1 cellular context compared by ENCODE assay signal in genomic region chr9:107425110-107426025, GRCh38.
TF ChIP-seq lines count a peak whose summit lies in the region.

No MANE protein-coding gene starts in this region.

TF ChIP-seq in HepG2, 621 proteins besides CTCF, POLR2A, EP300 and RAD21 (continued from another document and continues in another):
- TF ChIP-seq, protein P1, sequence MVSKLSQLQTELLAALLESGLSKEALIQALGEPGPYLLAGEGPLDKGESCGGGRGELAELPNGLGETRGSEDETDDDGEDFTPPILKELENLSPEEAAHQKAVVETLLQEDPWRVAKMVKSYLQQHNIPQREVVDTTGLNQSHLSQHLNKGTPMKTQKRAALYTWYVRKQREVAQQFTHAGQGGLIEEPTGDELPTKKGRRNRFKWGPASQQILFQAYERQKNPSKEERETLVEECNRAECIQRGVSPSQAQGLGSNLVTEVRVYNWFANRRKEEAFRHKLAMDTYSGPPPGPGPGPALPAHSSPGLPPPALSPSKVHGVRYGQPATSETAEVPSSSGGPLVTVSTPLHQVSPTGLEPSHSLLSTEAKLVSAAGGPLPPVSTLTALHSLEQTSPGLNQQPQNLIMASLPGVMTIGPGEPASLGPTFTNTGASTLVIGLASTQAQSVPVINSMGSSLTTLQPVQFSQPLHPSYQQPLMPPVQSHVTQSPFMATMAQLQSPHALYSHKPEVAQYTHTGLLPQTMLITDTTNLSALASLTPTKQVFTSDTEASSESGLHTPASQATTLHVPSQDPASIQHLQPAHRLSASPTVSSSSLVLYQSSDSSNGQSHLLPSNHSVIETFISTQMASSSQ (IDR thresholded peaks at IDR 0.05; ENCODE audit: low read depth): no peak
- TF ChIP-seq, protein P1 (CRISPR knock-in tag; IDR thresholded peaks at IDR 0.05; ENCODE audit: borderline replicate concordance): no peak
- TF ChIP-seq ZNF672 (CRISPR knock-in tag; IDR thresholded peaks at IDR 0.05) (no peak), NBN (conservative IDR thresholded peaks at IDR 0.05) (no peak), CREB1 (IDR thresholded peaks at IDR 0.05) (no peak), CREB1 (CRISPR knock-in tag; IDR thresholded peaks at IDR 0.05) (no peak), KLF6 (CRISPR knock-in tag; IDR thresholded peaks at IDR 0.05) (no peak), ZNF883 (CRISPR knock-in tag; IDR thresholded peaks at IDR 0.05; ENCODE audit: not compliant biosample characterization) (no peak), HOXA9 (CRISPR knock-in tag; IDR thresholded peaks at IDR 0.05; ENCODE audit: borderline replicate concordance) (no peak), SRY (CRISPR knock-in tag; IDR thresholded peaks at IDR 0.05) (no peak; the same call in 1 of the 2 replicates), HHEX (CRISPR knock-in tag; IDR thresholded peaks at IDR 0.05) (no peak), ZNF232 (CRISPR knock-in tag; IDR thresholded peaks at IDR 0.05; ENCODE audit: borderline replicate concordance) (no peak), ZNF772 (CRISPR knock-in tag; IDR thresholded peaks at IDR 0.05) (no peak), UBTF (CRISPR knock-in tag; IDR thresholded peaks at IDR 0.05) (0 out of 2 replicates have a peak, but pooled peaks have one; percentile 22), NAIF1 (CRISPR knock-in tag; IDR thresholded peaks at IDR 0.05; ENCODE audit: borderline replicate concordance) (no peak), RNF2 (conservative IDR thresholded peaks at IDR 0.05; ENCODE audit: low read depth) (0 out of 2 replicates have a peak, but pooled peaks have one; percentile 51), ZNF501 (CRISPR knock-in tag; IDR thresholded peaks at IDR 0.05) (peak; percentile 39; the same call in 1 of the 2 replicates), FOXA3 (CRISPR knock-in tag; IDR thresholded peaks at IDR 0.05) (no peak), MAFG (CRISPR knock-in tag; IDR thresholded peaks at IDR 0.05) (no peak), ZFP82 (CRISPR knock-in tag; IDR thresholded peaks at IDR 0.05; ENCODE audit: borderline replicate concordance) (no peak), TP53 (CRISPR knock-in tag; conservative IDR thresholded peaks at IDR 0.05) (0 out of 2 replicates have a peak, but pooled peaks have one; percentile 47), STAT5B (CRISPR knock-in tag; IDR thresholded peaks at IDR 0.05) (no peak), NCOA5 (CRISPR knock-in tag; IDR thresholded peaks at IDR 0.05) (no peak), ZBTB3 (CRISPR knock-in tag; IDR thresholded peaks at IDR 0.05; ENCODE audit: borderline replicate concordance, low read depth) (no peak), ZNF253 (CRISPR knock-in tag; IDR thresholded peaks at IDR 0.05; ENCODE audit: borderline replicate concordance) (no peak), RFXAP (CRISPR knock-in tag; IDR thresholded peaks at IDR 0.05; ENCODE audit: borderline replicate concordance) (no peak), RARA (CRISPR knock-in tag; IDR thresholded peaks at IDR 0.05) (no peak), THAP9 (CRISPR knock-in tag; IDR thresholded peaks at IDR 0.05; ENCODE audit: borderline replicate concordance) (peak; percentile 32; the same call in 1 of the 2 replicates), SETDB1 (CRISPR knock-in tag; IDR thresholded peaks at IDR 0.05; ENCODE audit: borderline replicate concordance) (no peak), ZNF703 (CRISPR knock-in tag; IDR thresholded peaks at IDR 0.05; ENCODE audit: borderline replicate concordance) (no peak), MXD3 (CRISPR knock-in tag; IDR thresholded peaks at IDR 0.05) (no peak), ZNF367 (CRISPR knock-in tag; IDR thresholded peaks at IDR 0.05; ENCODE audit: borderline replicate concordance) (no peak), ZNF781 (CRISPR knock-in tag; IDR thresholded peaks at IDR 0.05; ENCODE audit: borderline replicate concordance, not compliant biosample characterization) (peak; percentile 51), HNRNPK (IDR thresholded peaks at IDR 0.05; ENCODE audit: low read depth, low read length, poor library complexity, severe bottlenecking) (no peak), ZBTB7A (CRISPR knock-in tag; IDR thresholded peaks at IDR 0.05) (no peak), THAP11 (CRISPR knock-in tag; IDR thresholded peaks at IDR 0.05) (no peak), ZBTB4 (CRISPR knock-in tag; IDR thresholded peaks at IDR 0.05; ENCODE audit: borderline replicate concordance) (no peak), CHD2 (IDR thresholded peaks at IDR 0.05; ENCODE audit: low read depth, low read length) (no peak), MED1 (CRISPR knock-in tag; IDR thresholded peaks at IDR 0.05) (0 out of 2 replicates have a peak, but pooled peaks have one; percentile 16)
- TF ChIP-seq, protein P2, sequence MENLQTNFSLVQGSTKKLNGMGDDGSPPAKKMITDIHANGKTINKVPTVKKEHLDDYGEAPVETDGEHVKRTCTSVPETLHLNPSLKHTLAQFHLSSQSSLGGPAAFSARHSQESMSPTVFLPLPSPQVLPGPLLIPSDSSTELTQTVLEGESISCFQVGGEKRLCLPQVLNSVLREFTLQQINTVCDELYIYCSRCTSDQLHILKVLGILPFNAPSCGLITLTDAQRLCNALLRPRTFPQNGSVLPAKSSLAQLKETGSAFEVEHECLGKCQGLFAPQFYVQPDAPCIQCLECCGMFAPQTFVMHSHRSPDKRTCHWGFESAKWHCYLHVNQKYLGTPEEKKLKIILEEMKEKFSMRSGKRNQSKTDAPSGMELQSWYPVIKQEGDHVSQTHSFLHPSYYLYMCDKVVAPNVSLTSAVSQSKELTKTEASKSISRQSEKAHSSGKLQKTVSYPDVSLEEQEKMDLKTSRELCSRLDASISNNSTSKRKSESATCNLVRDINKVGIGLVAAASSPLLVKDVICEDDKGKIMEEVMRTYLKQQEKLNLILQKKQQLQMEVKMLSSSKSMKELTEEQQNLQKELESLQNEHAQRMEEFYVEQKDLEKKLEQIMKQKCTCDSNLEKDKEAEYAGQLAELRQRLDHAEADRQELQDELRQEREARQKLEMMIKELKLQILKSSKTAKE (CRISPR knock-in tag; IDR thresholded peaks at IDR 0.05; ENCODE audit: borderline replicate concordance): no peak
- TF ChIP-seq, protein P3, sequence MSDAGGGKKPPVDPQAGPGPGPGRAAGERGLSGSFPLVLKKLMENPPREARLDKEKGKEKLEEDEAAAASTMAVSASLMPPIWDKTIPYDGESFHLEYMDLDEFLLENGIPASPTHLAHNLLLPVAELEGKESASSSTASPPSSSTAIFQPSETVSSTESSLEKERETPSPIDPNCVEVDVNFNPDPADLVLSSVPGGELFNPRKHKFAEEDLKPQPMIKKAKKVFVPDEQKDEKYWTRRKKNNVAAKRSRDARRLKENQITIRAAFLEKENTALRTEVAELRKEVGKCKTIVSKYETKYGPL (CRISPR knock-in tag; IDR thresholded peaks at IDR 0.05): no peak
- TF ChIP-seq, protein P4, sequence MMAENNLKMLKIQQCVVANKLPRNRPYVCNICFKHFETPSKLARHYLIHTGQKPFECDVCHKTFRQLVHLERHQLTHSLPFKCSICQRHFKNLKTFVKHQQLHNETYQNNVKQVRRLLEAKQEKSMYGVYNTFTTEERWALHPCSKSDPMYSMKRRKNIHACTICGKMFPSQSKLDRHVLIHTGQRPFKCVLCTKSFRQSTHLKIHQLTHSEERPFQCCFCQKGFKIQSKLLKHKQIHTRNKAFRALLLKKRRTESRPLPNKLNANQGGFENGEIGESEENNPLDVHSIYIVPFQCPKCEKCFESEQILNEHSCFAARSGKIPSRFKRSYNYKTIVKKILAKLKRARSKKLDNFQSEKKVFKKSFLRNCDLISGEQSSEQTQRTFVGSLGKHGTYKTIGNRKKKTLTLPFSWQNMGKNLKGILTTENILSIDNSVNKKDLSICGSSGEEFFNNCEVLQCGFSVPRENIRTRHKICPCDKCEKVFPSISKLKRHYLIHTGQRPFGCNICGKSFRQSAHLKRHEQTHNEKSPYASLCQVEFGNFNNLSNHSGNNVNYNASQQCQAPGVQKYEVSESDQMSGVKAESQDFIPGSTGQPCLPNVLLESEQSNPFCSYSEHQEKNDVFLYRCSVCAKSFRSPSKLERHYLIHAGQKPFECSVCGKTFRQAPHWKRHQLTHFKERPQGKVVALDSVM (CRISPR knock-in tag; IDR thresholded peaks at IDR 0.05): peak; percentile 53
- TF ChIP-seq, protein P5, sequence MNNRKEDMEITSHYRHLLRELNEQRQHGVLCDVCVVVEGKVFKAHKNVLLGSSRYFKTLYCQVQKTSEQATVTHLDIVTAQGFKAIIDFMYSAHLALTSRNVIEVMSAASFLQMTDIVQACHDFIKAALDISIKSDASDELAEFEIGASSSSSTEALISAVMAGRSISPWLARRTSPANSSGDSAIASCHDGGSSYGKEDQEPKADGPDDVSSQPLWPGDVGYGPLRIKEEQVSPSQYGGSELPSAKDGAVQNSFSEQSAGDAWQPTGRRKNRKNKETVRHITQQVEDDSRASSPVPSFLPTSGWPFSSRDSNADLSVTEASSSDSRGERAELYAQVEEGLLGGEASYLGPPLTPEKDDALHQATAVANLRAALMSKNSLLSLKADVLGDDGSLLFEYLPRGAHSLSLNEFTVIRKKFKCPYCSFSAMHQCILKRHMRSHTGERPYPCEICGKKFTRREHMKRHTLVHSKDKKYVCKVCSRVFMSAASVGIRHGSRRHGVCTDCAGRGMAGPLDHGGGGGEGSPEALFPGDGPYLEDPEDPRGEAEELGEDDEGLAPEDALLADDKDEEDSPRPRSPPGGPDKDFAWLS (CRISPR knock-in tag; IDR thresholded peaks at IDR 0.05; ENCODE audit: borderline replicate concordance): no peak
- TF ChIP-seq, protein P6, sequence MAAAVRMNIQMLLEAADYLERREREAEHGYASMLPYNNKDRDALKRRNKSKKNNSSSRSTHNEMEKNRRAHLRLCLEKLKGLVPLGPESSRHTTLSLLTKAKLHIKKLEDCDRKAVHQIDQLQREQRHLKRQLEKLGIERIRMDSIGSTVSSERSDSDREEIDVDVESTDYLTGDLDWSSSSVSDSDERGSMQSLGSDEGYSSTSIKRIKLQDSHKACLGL (CRISPR knock-in tag; IDR thresholded peaks at IDR 0.05): no peak
